In the genomic region with DNA sequence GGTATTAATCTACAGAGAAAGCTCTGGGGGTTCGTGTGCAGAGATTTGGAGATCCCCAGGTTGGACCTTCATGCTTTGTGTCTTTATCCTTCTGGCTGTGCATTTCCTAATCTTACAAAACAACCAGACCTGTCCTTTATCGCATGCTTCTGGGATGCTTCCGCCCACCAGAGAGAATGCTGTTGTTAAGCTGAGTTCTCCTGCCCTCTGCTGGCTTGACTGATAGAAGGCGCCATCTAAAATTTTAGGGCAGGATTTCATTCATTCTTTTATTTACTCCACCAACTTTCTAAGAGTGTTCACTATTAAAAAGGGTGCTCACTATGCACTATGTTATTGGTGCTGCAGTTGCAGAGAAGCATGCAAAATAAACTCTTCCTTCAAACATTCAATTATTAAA, we compare ENCODE assay signal across 1 cellular context.
TF ChIP-seq lines count a peak whose summit lies in the region.

No MANE protein-coding gene starts in this region.

TF ChIP-seq in K562, 482 proteins besides CTCF, POLR2A, EP300 and RAD21 (continued from another document):
- peak; percentile 54 for TF ChIP-seq EGR1 (conservative IDR thresholded peaks at IDR 0.05)
- TF ChIP-seq ZNF24 (IDR thresholded peaks at IDR 0.05): peak; percentile 57; the same call in 1 of the 2 replicates
- TF ChIP-seq RHOXF2B (CRISPR knock-in tag; conservative IDR thresholded peaks at IDR 0.05): no peak
- TF ChIP-seq ZNF134 (CRISPR knock-in tag; conservative IDR thresholded peaks at IDR 0.05): peak; percentile 33; the same call in 1 of the 2 replicates
- TF ChIP-seq SMC3 (conservative IDR thresholded peaks at IDR 0.05; ENCODE audit: insufficient read depth, low read depth, low read length): peak; percentile 63; the same call in 1 of the 2 replicates
- peak; percentile 59; the same call in 1 of the 2 replicates for TF ChIP-seq ETV1 (tag; conservative IDR thresholded peaks at IDR 0.05; ENCODE audit: low read depth)
- no peak for TF ChIP-seq NR2C1 (IDR thresholded peaks at IDR 0.05)
- TF ChIP-seq NR2C1 (tag; IDR thresholded peaks at IDR 0.05): no peak
- no peak for TF ChIP-seq RBM17 (IDR thresholded peaks at IDR 0.05; ENCODE audit: borderline replicate concordance, low read depth, low read length)
- peak; percentile 18; the same call in 1 of the 2 replicates for TF ChIP-seq CBFA2T3 (IDR thresholded peaks at IDR 0.05)
- TF ChIP-seq, protein P1, sequence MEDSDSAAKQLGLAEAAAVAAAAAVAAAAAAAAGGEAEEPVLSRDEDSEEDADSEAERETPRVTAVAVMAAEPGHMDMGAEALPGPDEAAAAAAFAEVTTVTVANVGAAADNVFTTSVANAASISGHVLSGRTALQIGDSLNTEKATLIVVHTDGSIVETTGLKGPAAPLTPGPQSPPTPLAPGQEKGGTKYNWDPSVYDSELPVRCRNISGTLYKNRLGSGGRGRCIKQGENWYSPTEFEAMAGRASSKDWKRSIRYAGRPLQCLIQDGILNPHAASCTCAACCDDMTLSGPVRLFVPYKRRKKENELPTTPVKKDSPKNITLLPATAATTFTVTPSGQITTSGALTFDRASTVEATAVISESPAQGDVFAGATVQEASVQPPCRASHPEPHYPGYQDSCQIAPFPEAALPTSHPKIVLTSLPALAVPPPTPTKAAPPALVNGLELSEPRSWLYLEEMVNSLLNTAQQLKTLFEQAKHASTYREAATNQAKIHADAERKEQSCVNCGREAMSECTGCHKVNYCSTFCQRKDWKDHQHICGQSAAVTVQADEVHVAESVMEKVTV (CRISPR knock-in tag; IDR thresholded peaks at IDR 0.05): peak; percentile 91
- TF ChIP-seq TEAD1 (CRISPR knock-in tag; IDR thresholded peaks at IDR 0.05): no peak
